In the genomic region with DNA sequence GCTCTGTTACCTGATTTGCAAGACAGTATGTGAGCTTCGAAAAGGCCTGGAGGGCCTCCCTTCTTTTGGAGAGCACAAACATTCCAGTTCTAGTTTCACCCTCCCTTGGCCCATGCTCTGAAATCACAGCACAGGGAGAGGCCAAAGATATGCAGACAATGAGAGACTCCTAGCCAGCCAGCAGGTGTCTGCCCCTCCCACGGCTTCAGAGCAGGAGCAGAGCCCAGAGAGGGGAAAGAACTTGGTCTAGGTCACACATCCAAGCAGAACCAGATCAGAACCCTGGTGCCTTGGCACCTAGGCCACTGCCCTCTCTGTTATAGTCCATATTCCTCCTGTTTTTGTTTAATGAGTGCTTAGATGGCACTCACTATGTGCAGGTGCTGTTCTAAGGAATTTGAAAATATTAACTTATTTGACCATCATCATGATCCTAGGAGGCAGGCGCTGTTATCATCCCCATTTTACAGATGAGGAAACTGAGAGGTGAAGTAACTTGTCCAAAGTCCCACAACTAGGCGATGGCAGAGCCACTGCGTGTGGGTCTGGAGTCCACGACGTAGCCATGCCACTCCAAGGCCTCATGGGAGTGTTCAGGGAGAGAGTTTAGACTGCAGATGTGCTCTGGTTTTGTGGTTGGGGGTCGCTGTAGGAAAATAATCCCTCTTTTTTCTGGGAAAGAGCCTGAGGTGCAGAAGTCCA, we compare ENCODE assay signal across 12 cellular contexts. TPM values are rescaled to one million over a fixed set of nuclear protein-coding genes. Genes with fewer than 3 reads are reported as not detected.
DNase-seq lines count a peak whose midpoint lies in the region; ATAC-seq and TF ChIP-seq lines count a peak whose summit lies in the region.
"Had no signal": no experiment of that assay in that cellular context is flagged by ENCODE, and none has a peak within 500 bp of the region (broad histone marks: within the 10 kb centered on the region; RNA-seq: fewer than 3 reads in every experiment).

No MANE protein-coding gene starts in this region.

- H2AFZ ChIP-seq in OCI-LY7 (ENCODE audit: low read length): no peak overlapping the region

- H3K9me3 ChIP-seq in lung (ENCODE audit: control insufficient read depth in 2 of 2, insufficient read depth in 1 of 2, low read length in 1 of 2) (no peaks in the 10 kb centered on the region), tibial artery (no peaks in the 10 kb centered on the region), OCI-LY7 (ENCODE audit: low read length) (no peaks in the 10 kb centered on the region), BE2C (peaks cover 3% of the 10 kb centered on the region; the same call in 1 of the 2 replicates)
- H3K9me3 ChIP-seq: SJSA1 had no signal

- WGBS in lung, 2 donors: 87 to 91% methylated on average over 8 of the region's 8 CpGs

- no peaks in the 10 kb centered on the region for H3K79me2 ChIP-seq in OCI-LY7 (ENCODE audit: insufficient read depth, low read depth, low read length)

- H3K27ac ChIP-seq in dorsolateral prefrontal cortex: peak overlapping the region in 48 of 59 donors; percentile 10 to 86 (median 64)
- H3K27ac ChIP-seq in lung (ENCODE audit: low read depth in 1 of 2, low read length in 1 of 2): peak overlapping the region; percentile 81 to 83
- H3K27ac ChIP-seq in tibial artery: peak overlapping the region; percentile 85 to 91
- H3K27ac ChIP-seq in OCI-LY7 (ENCODE audit: low read depth, low read length, poor library complexity, severe bottlenecking): no peak overlapping the region
- H3K27ac ChIP-seq: SJSA1 had no signal

- intact Hi-C loops in dorsolateral prefrontal cortex (cut with DNase I) (no loop called here), tibial artery (cut with DNase I; ENCODE audit: low total_unique reads) (no loop called here), OCI-LY7 (cut with micrococcal nuclease; ENCODE audit: unreplicated experiment) (no loop called here)
- intact Hi-C loops in activated CD4-positive, alpha-beta T cell treated with anti-CD3 and anti-CD28 coated beads, Interleukin-2, amount 10 ng/mL, durations not matched to agents 24 days and 14 days (cut with micrococcal nuclease): no loop called here

- no peaks in the 10 kb centered on the region for H4K20me1 ChIP-seq in OCI-LY7 (ENCODE audit: insufficient read depth, low read length)

- CTCF ChIA-PET in OCI-LY7 (lab: Charles Lee; ENCODE audit: unreplicated experiment): no interaction called here

- no peak overlapping the region for H3K27ac Mint-ChIP-seq in activated CD4-positive, alpha-beta T cell treated with anti-CD3 and anti-CD28 coated beads, Interleukin-2, amount 10 ng/mL, durations not matched to agents 24 days and 14 days
- H3K27ac Mint-ChIP-seq: activated naive CD4-positive, alpha-beta T cell treated with anti-CD3 and anti-CD28 coated beads, Interleukin-2, amount 10 ng/mL, durations not matched to agents 7 days and 5 days had no signal

- H3K4me1 Mint-ChIP-seq in activated CD4-positive, alpha-beta T cell treated with anti-CD3 and anti-CD28 coated beads, Interleukin-2, amount 10 ng/mL, durations not matched to agents 24 days and 14 days: peaks cover 7% of the 10 kb centered on the region

- TF ChIP-seq CTCF in dorsolateral prefrontal cortex (IDR thresholded peaks at IDR 0.05 in 54 of 56, conservative IDR thresholded peaks at IDR 0.05 in 2 of 56; ENCODE audit: low read depth in 1 of 56, partially characterized antibody in 56 of 56): no peak
- TF ChIP-seq CTCF in lung (IDR thresholded peaks at IDR 0.05; ENCODE audit: control extremely low read depth, extremely low read depth): no peak
- TF ChIP-seq CTCF in tibial artery (IDR thresholded peaks at IDR 0.05): no peak
- TF ChIP-seq CTCF in OCI-LY7 (conservative IDR thresholded peaks at IDR 0.05; ENCODE audit: low read length): no peak
- no peak for TF ChIP-seq CTCF in BE2C (IDR thresholded peaks at IDR 0.05; ENCODE audit: low read depth, low read length)

- no TSS peak for BruUV-seq in OCI-LY7 (replicated peaks; lab: Mats Ljungman, UMichigan)

- H3K4me2 ChIP-seq in OCI-LY7 (ENCODE audit: low read length): no peak overlapping the region

- H3K36me3 Mint-ChIP-seq in activated CD4-positive, alpha-beta T cell treated with anti-CD3 and anti-CD28 coated beads, Interleukin-2, amount 10 ng/mL, durations not matched to agents 24 days and 14 days (ENCODE audit: low read depth): no peaks in the 10 kb centered on the region
- H3K36me3 Mint-ChIP-seq: activated naive CD4-positive, alpha-beta T cell treated with anti-CD3 and anti-CD28 coated beads, Interleukin-2, amount 10 ng/mL, durations not matched to agents 7 days and 5 days had no signal

- no peak overlapping the region for H3K4me3 ChIP-seq in dorsolateral prefrontal cortex
- no peak overlapping the region for H3K4me3 ChIP-seq in lung
- no peak overlapping the region for H3K4me3 ChIP-seq in tibial artery
- no peak overlapping the region for H3K4me3 ChIP-seq in OCI-LY7 (ENCODE audit: low read depth, low read length, poor library complexity, severe bottlenecking)
- no peak overlapping the region for H3K4me3 ChIP-seq in BE2C (ENCODE audit: low read depth, low read length)
- H3K4me3 ChIP-seq: SJSA1 had no signal

- no peaks in the 10 kb centered on the region for H3K9me3 Mint-ChIP-seq in activated CD4-positive, alpha-beta T cell treated with anti-CD3 and anti-CD28 coated beads, Interleukin-2, amount 10 ng/mL, durations not matched to agents 24 days and 14 days
- H3K9me3 Mint-ChIP-seq: activated naive CD4-positive, alpha-beta T cell treated with anti-CD3 and anti-CD28 coated beads, Interleukin-2, amount 10 ng/mL, durations not matched to agents 7 days and 5 days had no signal

- H3K27me3 ChIP-seq in dorsolateral prefrontal cortex (no peaks in the 10 kb centered on the region), lung (ENCODE audit: control insufficient read depth, insufficient read depth) (no peaks in the 10 kb centered on the region), tibial artery (no peaks in the 10 kb centered on the region), BE2C (no peaks in the 10 kb centered on the region)
- H3K27me3 ChIP-seq: SJSA1 had no signal

- H3K4me3 Mint-ChIP-seq in activated CD4-positive, alpha-beta T cell treated with anti-CD3 and anti-CD28 coated beads, Interleukin-2, amount 10 ng/mL, durations not matched to agents 24 days and 14 days: no peak overlapping the region
- H3K4me3 Mint-ChIP-seq: activated naive CD4-positive, alpha-beta T cell treated with anti-CD3 and anti-CD28 coated beads, Interleukin-2, amount 10 ng/mL, durations not matched to agents 7 days and 5 days had no signal

- POLR2A ChIA-PET in OCI-LY7 (lab: Charles Lee): no interaction called here

- H3K27me3 Mint-ChIP-seq in activated CD4-positive, alpha-beta T cell treated with anti-CD3 and anti-CD28 coated beads, Interleukin-2, amount 10 ng/mL, durations not matched to agents 24 days and 14 days: peaks cover 2% of the 10 kb centered on the region

- ATAC-seq in HG03432 (IDR thresholded peaks at IDR 0.05; ENCODE audit: unreplicated experiment) (peak; percentile 37), lung (ENCODE audit: insufficient read depth, low FRiP score) (no peak)

- no peaks in the 10 kb centered on the region for H3K9me2 ChIP-seq in OCI-LY7 (ENCODE audit: insufficient read depth, low read length)

- DNase-seq in dorsolateral prefrontal cortex (no peak), lung (ENCODE audit: low spot score) (no peak), tibial artery (peak in 1 of 2 donors; percentile 60), OCI-LY7 (ENCODE audit: low spot score) (no peak), anterior cingulate cortex (lab: John Stamatoyannopoulos, UW) (no peak), BE2C (no peak)
- DNase-seq in activated CD4-positive, alpha-beta T cell treated with anti-CD3 and anti-CD28 coated beads, Interleukin-2, amount 10 ng/mL, durations not matched to agents 24 days and 14 days: no peak
- DNase-seq: activated naive CD4-positive, alpha-beta T cell treated with anti-CD3 and anti-CD28 coated beads, Interleukin-2, amount 10 ng/mL, durations not matched to agents 7 days and 5 days; effector CD8-positive, alpha-beta T cell; NCI-H2081 treated with DMSO at 0.1 percent for 48 hours had no signal

- H3K36me3 ChIP-seq in lung (ENCODE audit: control insufficient read depth in 2 of 2, insufficient read depth in 2 of 2, low read length in 2 of 2) (peaks cover 2 to 3% of the 10 kb centered on the region in 2 donors), tibial artery (peaks cover 43 to 53% (median 51%) of the 10 kb centered on the region in 3 donors), OCI-LY7 (ENCODE audit: insufficient read depth, low read length) (no peaks in the 10 kb centered on the region), BE2C (peaks cover 100% of the 10 kb centered on the region)
- H3K36me3 ChIP-seq: SJSA1 had no signal

- H3K4me1 ChIP-seq in lung (ENCODE audit: control insufficient read depth in 2 of 2, insufficient read depth in 2 of 2, low read length in 2 of 2) (peaks cover 8 to 10% of the 10 kb centered on the region in 2 donors), tibial artery (peaks cover 0 to 88% (median 31%) of the 10 kb centered on the region in 4 donors), OCI-LY7 (ENCODE audit: insufficient read depth, low read length, poor library complexity, severe bottlenecking) (no peaks in the 10 kb centered on the region), BE2C (peaks cover 16% of the 10 kb centered on the region)
- H3K4me1 ChIP-seq: SJSA1 had no signal

RNA-seq across cellular contexts. Expression of a gene that starts 27.2 kb away (rescaled TPM):
- total RNA-seq in dorsolateral prefrontal cortex (10 to 100 TPM; 17.3 to 70.1 (median 37.3) TPM), lung (1 to 10 TPM; 2.4 to 7.8 TPM), OCI-LY7 (2022) (not detected in 2 replicates)
- 1 to 10 TPM; 2.7 to 7.9 TPM for polyA plus RNA-seq in lung
- total RNA-seq in activated CD4-positive, alpha-beta T cell treated with anti-CD3 and anti-CD28 coated beads, Interleukin-2, amount 10 ng/mL, durations not matched to agents 24 days and 14 days: 0.71 and 0.91 TPM in 2 replicates
- not detected in 2 replicates for total RNA-seq in OCI-LY7 (2014; rRNA removed; shearing (Covaris generic))
- polyA plus RNA-seq in BE2C (2012; ENCODE audit: insufficient read depth, insufficient read length, low read depth): 162 TPM
- total RNA-seq: SJSA1 had no signal
